In the genomic region with DNA sequence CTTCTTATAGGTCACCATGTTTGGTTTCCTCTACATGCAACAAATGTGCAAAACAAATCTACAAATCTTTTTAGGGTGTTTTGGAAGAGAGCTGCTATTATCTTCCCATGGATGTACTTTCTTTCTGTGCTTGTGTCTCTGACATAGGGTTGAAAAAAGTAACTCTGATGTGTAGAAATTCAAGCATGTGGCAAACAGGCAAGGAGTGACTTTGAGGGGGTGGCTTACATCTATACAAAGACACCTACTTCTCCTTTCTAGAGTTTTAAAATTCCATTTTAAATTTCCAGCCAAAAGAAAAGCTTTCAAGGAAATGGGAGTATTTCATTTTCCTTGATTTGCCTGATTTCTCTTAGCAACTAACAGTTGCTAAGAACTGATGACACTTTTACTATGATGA, we compare ENCODE assay signal across 23 cellular contexts.
"Had no signal": no experiment of that assay in that cellular context is flagged by ENCODE, and none has a peak within 500 bp of the region (broad histone marks: within the 10 kb centered on the region; RNA-seq: fewer than 3 reads in every experiment).

No MANE protein-coding gene starts in this region.

- H3K36me3 ChIP-seq: stomach, thoracic aorta, thyroid gland, tibial artery, tibial nerve, transverse colon, upper lobe of left lung, upper lobe of right lung, uterus, vagina had no signal

- H3K4me3 ChIP-seq: stomach, testis, thoracic aorta, thyroid gland, tibial artery, tibial nerve, transverse colon, upper lobe of left lung, upper lobe of right lung, uterus, vagina had no signal

- H3K4me1 ChIP-seq: stomach, testis, thyroid gland, tibial artery, tibial nerve, transverse colon, upper lobe of left lung, upper lobe of right lung, uterus, vagina had no signal

- DNase-seq: stimulated activated CD4-positive, alpha-beta T cell treated with anti-CD3 and anti-CD28 coated beads, Interleukin-2, amount 100 ng/mL, for 48 hours; stimulated activated CD4-positive, alpha-beta T cell treated with anti-CD3 and anti-CD28 coated beads, Interleukin-4, amount 100 ng/mL, for 1 hour; stimulated activated CD4-positive, alpha-beta T cell treated with anti-CD3 and anti-CD28 coated beads, Interleukin-4, amount 100 ng/mL, for 24 hours; stimulated activated CD4-positive, alpha-beta T cell treated with anti-CD3 and anti-CD28 coated beads, Interleukin-4, amount 100 ng/mL, for 4 hours; stimulated activated CD8-positive, alpha-beta memory T cell treated with anti-CD3 and anti-CD28 coated beads, Interleukin-4, amount 100 ng/mL, for 48 hours; stimulated activated naive B cell treated with anti-CD40 and anti-IgM and Interleukin-4, amounts not matched to agents 10 μg/mL and 1 μg/mL and 100 μg/mL, for 72 hours; stimulated activated naive CD4-positive, alpha-beta T cell; stimulated activated naive CD4-positive, alpha-beta T cell treated with Interleukin-2 at 50 U/mL for 16 hours; stimulated activated naive CD8-positive, alpha-beta T cell treated with anti-CD3 and anti-CD28 coated beads, Interleukin-15, amount 100 ng/mL, for 72 hours; stimulated activated naive CD8-positive, alpha-beta T cell treated with anti-CD3 and anti-CD28 coated beads, Interleukin-15, Interleukin-2, amounts not matched to agents 100 U/mL and 50 U/mL, for 24 hours; stomach; substantia nigra; testis; thyroid gland; tibial artery; transverse colon; trophoblast cell; upper lobe of right lung; uterus had no signal

- H3K27ac ChIP-seq: stomach, testis, thoracic aorta, thyroid gland, tibial artery, tibial nerve, transverse colon, upper lobe of left lung, upper lobe of right lung, uterus, vagina had no signal

- H3K27me3 ChIP-seq: stomach, testis, thyroid gland, tibial artery, tibial nerve, transverse colon, upper lobe of left lung, upper lobe of right lung, uterus, vagina had no signal

- H3K9me3 ChIP-seq: stomach, testis, thoracic aorta, thyroid gland, tibial artery, tibial nerve, upper lobe of left lung, upper lobe of right lung, uterus, vagina had no signal
